Comparison of ENCODE assay signal across 14 cellular contexts in genomic region chr10:131926743-131927595, GRCh38. TPM values are rescaled to one million over a fixed set of nuclear protein-coding genes. Genes with fewer than 3 reads are reported as not detected.
DNase-seq lines count a peak whose midpoint lies in the region; ATAC-seq and TF ChIP-seq lines count a peak whose summit lies in the region.
"Had no signal": no experiment of that assay in that cellular context is flagged by ENCODE, and none has a peak within 500 bp of the region (broad histone marks: within the 10 kb centered on the region; RNA-seq: fewer than 3 reads in every experiment).

No MANE protein-coding gene starts in this region.

- no peak overlapping the region for H3K4me3 Mint-ChIP-seq in WTC11

- no peak overlapping the region for H4K8ac ChIP-seq in mesenchymal stem cell (ENCODE audit: low read length)

- peak overlapping the region in 1 of 2 experiments; percentile 70 for H2BK12ac ChIP-seq in mesenchymal stem cell (ENCODE audit: low read length in 2 of 2)

- no peak overlapping the region for H3K4ac ChIP-seq in mesenchymal stem cell (ENCODE audit: low read depth in 1 of 2, low read length in 2 of 2)

- no peak overlapping the region for H2BK5ac ChIP-seq in mesenchymal stem cell (ENCODE audit: low read depth, low read length, poor library complexity, severe bottlenecking)

- POLR2A ChIA-PET in WTC11 (lab: Charles Lee), result no interaction called here

- H2BK15ac ChIP-seq in mesenchymal stem cell (ENCODE audit: low read depth, poor library complexity, severe bottlenecking), result no peak overlapping the region

- H3K36me3 Mint-ChIP-seq in WTC11, result peaks cover 10% of the 10 kb centered on the region

- no peaks in the 10 kb centered on the region for H3K27me3 ChIP-seq in mesenchymal stem cell (ENCODE audit: control insufficient read depth in 1 of 2, insufficient read depth in 1 of 2, low read length in 2 of 2)
- H3K27me3 ChIP-seq: hepatocyte had no signal

- DNase-seq in cardiac septum (ENCODE audit: low spot score), result peak; percentile 73
- no peak for DNase-seq in left ventricle myocardium superior
- DNase-seq in WTC11 (ENCODE audit: low spot score), result no peak
- DNase-seq in mesenteric fat pad (ENCODE audit: low spot score), result peak; percentile 80
- DNase-seq in left colon, result no peak
- DNase-seq in mesenchymal stem cell, result no peak
- DNase-seq: activated CD4-positive, alpha-beta T cell treated with anti-CD3 and anti-CD28 coated beads for 1 hour; aorta; NCI-H524 treated with DMSO at 0.1 percent for 48 hours; SHP77; stimulated activated CD4-positive, alpha-beta T cell treated with anti-CD3 and anti-CD28 coated beads, Interleukin-2, amount 100 ng/mL, for 24 hours; T1000 had no signal

- H3K27me3 Mint-ChIP-seq in WTC11 (ENCODE audit: low read depth), result no peaks in the 10 kb centered on the region

- no peak overlapping the region for H4K91ac ChIP-seq in mesenchymal stem cell (ENCODE audit: low read length)

- CTCF ChIA-PET in WTC11 (lab: Charles Lee), result interaction anchor here (1.4 to 2.5 kb wide), 2 partner anchors 16 to 28 kb away, joined by 3 to 6 read pairs; no protein-coding TSS in a partner anchor

- H3K4me1 ChIP-seq in mesenchymal stem cell (ENCODE audit: control insufficient read depth, insufficient read depth, low read depth, low read length), result peaks cover 34% of the 10 kb centered on the region

- ATAC-seq in left ventricle myocardium superior (no peak), WTC11 (no peak), left colon (no peak), GM19463 (IDR thresholded peaks at IDR 0.05; ENCODE audit: unreplicated experiment) (no peak)

- H3K9me3 ChIP-seq in mesenchymal stem cell (ENCODE audit: control insufficient read depth, low read length), result peaks cover 9% of the 10 kb centered on the region

- H2BK120ac ChIP-seq in mesenchymal stem cell (ENCODE audit: low read depth, low read length), result no peak overlapping the region

- no peak overlapping the region for H2AFZ ChIP-seq in mesenchymal stem cell (ENCODE audit: low read depth, low read length)
- H2AFZ ChIP-seq: hepatocyte had no signal

- no peak overlapping the region for H3K27ac ChIP-seq in mesenchymal stem cell (ENCODE audit: low read length, poor library complexity, severe bottlenecking)
- H3K27ac ChIP-seq: hepatocyte had no signal

- no peak overlapping the region for H2AK5ac ChIP-seq in mesenchymal stem cell (ENCODE audit: low read length, severe bottlenecking)

- no peak overlapping the region for H3K18ac ChIP-seq in mesenchymal stem cell (ENCODE audit: low read depth in 1 of 2, low read length in 2 of 2)

- intact Hi-C loops in cardiac septum (cut with DNase I), result no loop called here
- intact Hi-C loops in left ventricle myocardium superior (cut with micrococcal nuclease), result no loop called here
- intact Hi-C loops in left colon (cut with DNase I, micrococcal nuclease), result no loop called here

- peaks cover 6% of the 10 kb centered on the region for H3K79me1 ChIP-seq in mesenchymal stem cell (replicated peaks; ENCODE audit: low read length, poor library complexity, severe bottlenecking)

- peak overlapping the region; percentile 89 for H3K27ac Mint-ChIP-seq in WTC11

- peaks cover 79% of the 10 kb centered on the region for H3K4me1 Mint-ChIP-seq in WTC11

- H3K9ac ChIP-seq in mesenchymal stem cell (ENCODE audit: low read length), result no peak overlapping the region

- H3K4me3 ChIP-seq in mesenchymal stem cell (ENCODE audit: insufficient read depth in 1 of 2, low read depth in 1 of 2, low read length in 2 of 2), result no peak overlapping the region
- H3K4me3 ChIP-seq: hepatocyte had no signal

- no peak overlapping the region for H3K4me2 ChIP-seq in mesenchymal stem cell (ENCODE audit: low read length, poor library complexity, severe bottlenecking)
- H3K4me2 ChIP-seq: hepatocyte had no signal

- 96% methylated on average over 26 of the region's 28 CpGs for WGBS in mesenchymal stem cell

- peaks cover 0 to 18% of the 10 kb centered on the region in 2 experiments for H3K36me3 ChIP-seq in mesenchymal stem cell (ENCODE audit: control insufficient read depth in 1 of 2, insufficient read depth in 2 of 2, low read depth in 1 of 2, low read length in 2 of 2)

- no peak overlapping the region for H3K23ac ChIP-seq in mesenchymal stem cell (ENCODE audit: low read length in 2 of 2)

- no peak overlapping the region for H3K14ac ChIP-seq in mesenchymal stem cell (ENCODE audit: low read length in 2 of 2)

- peaks cover 9% of the 10 kb centered on the region for H3K9me3 Mint-ChIP-seq in WTC11

- no peak for TF ChIP-seq CTCF in WTC11 (IDR thresholded peaks at IDR 0.05)

TF ChIP-seq in WTC11, 78 proteins besides CTCF, POLR2A, EP300 and RAD21 (continues in another document):
- TF ChIP-seq, protein P1, sequence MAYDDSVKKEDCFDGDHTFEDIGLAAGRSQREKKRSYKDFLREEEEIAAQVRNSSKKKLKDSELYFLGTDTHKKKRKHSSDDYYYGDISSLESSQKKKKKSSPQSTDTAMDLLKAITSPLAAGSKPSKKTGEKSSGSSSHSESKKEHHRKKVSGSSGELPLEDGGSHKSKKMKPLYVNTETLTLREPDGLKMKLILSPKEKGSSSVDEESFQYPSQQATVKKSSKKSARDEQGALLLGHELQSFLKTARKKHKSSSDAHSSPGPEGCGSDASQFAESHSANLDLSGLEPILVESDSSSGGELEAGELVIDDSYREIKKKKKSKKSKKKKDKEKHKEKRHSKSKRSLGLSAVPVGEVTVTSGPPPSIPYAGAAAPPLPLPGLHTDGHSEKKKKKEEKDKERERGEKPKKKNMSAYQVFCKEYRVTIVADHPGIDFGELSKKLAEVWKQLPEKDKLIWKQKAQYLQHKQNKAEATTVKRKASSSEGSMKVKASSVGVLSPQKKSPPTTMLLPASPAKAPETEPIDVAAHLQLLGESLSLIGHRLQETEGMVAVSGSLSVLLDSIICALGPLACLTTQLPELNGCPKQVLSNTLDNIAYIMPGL (CRISPR knock-in tag; IDR thresholded peaks at IDR 0.05), result no peak
- TF ChIP-seq, protein P2, sequence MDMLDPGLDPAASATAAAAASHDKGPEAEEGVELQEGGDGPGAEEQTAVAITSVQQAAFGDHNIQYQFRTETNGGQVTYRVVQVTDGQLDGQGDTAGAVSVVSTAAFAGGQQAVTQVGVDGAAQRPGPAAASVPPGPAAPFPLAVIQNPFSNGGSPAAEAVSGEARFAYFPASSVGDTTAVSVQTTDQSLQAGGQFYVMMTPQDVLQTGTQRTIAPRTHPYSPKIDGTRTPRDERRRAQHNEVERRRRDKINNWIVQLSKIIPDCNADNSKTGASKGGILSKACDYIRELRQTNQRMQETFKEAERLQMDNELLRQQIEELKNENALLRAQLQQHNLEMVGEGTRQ (CRISPR knock-in tag; IDR thresholded peaks at IDR 0.05), result no peak
- TF ChIP-seq IRF1 (CRISPR knock-in tag; IDR thresholded peaks at IDR 0.05), result no peak
- no peak for TF ChIP-seq CBFB (CRISPR knock-in tag; IDR thresholded peaks at IDR 0.05; ENCODE audit: low read depth)
- TF ChIP-seq CREB1 (CRISPR knock-in tag; IDR thresholded peaks at IDR 0.05), result no peak
- TF ChIP-seq JUN (CRISPR knock-in tag; IDR thresholded peaks at IDR 0.05), result no peak
- TF ChIP-seq, protein P3, sequence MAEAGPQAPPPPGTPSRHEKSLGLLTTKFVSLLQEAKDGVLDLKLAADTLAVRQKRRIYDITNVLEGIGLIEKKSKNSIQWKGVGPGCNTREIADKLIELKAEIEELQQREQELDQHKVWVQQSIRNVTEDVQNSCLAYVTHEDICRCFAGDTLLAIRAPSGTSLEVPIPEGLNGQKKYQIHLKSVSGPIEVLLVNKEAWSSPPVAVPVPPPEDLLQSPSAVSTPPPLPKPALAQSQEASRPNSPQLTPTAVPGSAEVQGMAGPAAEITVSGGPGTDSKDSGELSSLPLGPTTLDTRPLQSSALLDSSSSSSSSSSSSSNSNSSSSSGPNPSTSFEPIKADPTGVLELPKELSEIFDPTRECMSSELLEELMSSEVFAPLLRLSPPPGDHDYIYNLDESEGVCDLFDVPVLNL (CRISPR knock-in tag; IDR thresholded peaks at IDR 0.05; ENCODE audit: borderline replicate concordance, low read depth), result no peak
- TF ChIP-seq EMX1 (CRISPR knock-in tag; IDR thresholded peaks at IDR 0.05), result no peak
- no peak for TF ChIP-seq NR1H2 (CRISPR knock-in tag; IDR thresholded peaks at IDR 0.05)
- TF ChIP-seq USF1 (CRISPR knock-in tag; IDR thresholded peaks at IDR 0.05), result no peak

RNA-seq across cellular contexts. Expression of gene PPP2R2D, which starts 26.2 kb away (rescaled TPM):
- total RNA-seq in cardiac septum (35.3 TPM), left ventricle myocardium superior (43.1 TPM), WTC11 (2021) (28.7 to 33.2 TPM (median 30.0 TPM) in 3 replicates), mesenteric fat pad (27.4 TPM), left colon (10 to 100 TPM; 28.5 to 30.2 TPM)
- polyA plus RNA-seq in mesenchymal stem cell (2013, experiment 1 of 2), result 29.1 TPM
- polyA plus RNA-seq in mesenchymal stem cell (2013, experiment 2 of 2), result 31.7 TPM

RNA-seq across cellular contexts. Expression of gene BNIP3, which starts 54.8 kb away (rescaled TPM):
- total RNA-seq in cardiac septum, result 112 TPM
- 142 TPM for total RNA-seq in left ventricle myocardium superior
- total RNA-seq in WTC11 (2021), result 113 to 203 TPM (median 189 TPM) in 3 replicates
- 63.1 TPM for total RNA-seq in mesenteric fat pad
- total RNA-seq in left colon, result 1 to 10 TPM; 4.7 to 9.4 TPM
- 30.5 TPM for polyA plus RNA-seq in mesenchymal stem cell (2013, experiment 1 of 2)
- 31.1 TPM for polyA plus RNA-seq in mesenchymal stem cell (2013, experiment 2 of 2)

Comparison
In these comparisons a context has a peak if more than half of its experiments do, and no peak if none do; other contexts are left out.
1. DNase-seq: peak in cardiac septum (single experiment) and mesenteric fat pad (single experiment); none in left ventricle myocardium superior (single experiment), WTC11 (single experiment), left colon (0 of 2) and mesenchymal stem cell (single experiment).